In genomic region chr6:9062581-9062980, GRCh38 we compare ENCODE assay signal across 17 cellular contexts.
"Had no signal": no experiment of that assay in that cellular context is flagged by ENCODE, and none has a peak within 500 bp of the region (broad histone marks: within the 10 kb centered on the region; RNA-seq: fewer than 3 reads in every experiment).

No MANE protein-coding gene starts in this region.

- H3K27me3 ChIP-seq: gastrocnemius medialis, heart right ventricle, right lobe of liver, tibial nerve, upper lobe of right lung, vagina had no signal

- H3K27ac ChIP-seq: gastrocnemius medialis, heart right ventricle, psoas muscle, right lobe of liver, tibial nerve, upper lobe of right lung, vagina had no signal

- ATAC-seq: gastrocnemius medialis; heart right ventricle; naive thymus-derived CD4-positive, alpha-beta T cell; psoas muscle; right lobe of liver; stimulated activated effector memory CD8-positive, alpha-beta T cell treated with anti-CD3 and anti-CD28 coated beads, Interleukin-12 subunit alpha, Interleukin-12 subunit beta, amount 100 ng/mL, for 72 hours; stimulated activated naive CD8-positive, alpha-beta T cell treated with anti-CD3 and anti-CD28 coated beads, Interleukin-15, Interleukin-2, amounts not matched to agents 100 U/mL and 50 U/mL, for 24 hours; upper lobe of right lung had no signal

- H3K36me3 Mint-ChIP-seq: naive thymus-derived CD4-positive, alpha-beta T cell; stimulated activated effector memory CD8-positive, alpha-beta T cell treated with anti-CD3 and anti-CD28 coated beads, Interleukin-12 subunit alpha, Interleukin-12 subunit beta, amount 100 ng/mL, for 72 hours had no signal

- DNase-seq: erythroblast; gastrocnemius medialis; heart right ventricle; hypothalamus; kidney glomerular epithelial cell; naive thymus-derived CD4-positive, alpha-beta T cell; nephron progenitor cell; psoas muscle; retina; right lobe of liver; stimulated activated CD4-positive, alpha-beta T cell treated with anti-CD3 and anti-CD28 coated beads, Interleukin-4, amount 100 ng/mL, for 1 hour; stimulated activated CD8-positive, alpha-beta memory T cell treated with anti-CD3 and anti-CD28 coated beads, Interleukin-4, amount 100 ng/mL, for 48 hours; stimulated activated naive CD8-positive, alpha-beta T cell treated with anti-CD3 and anti-CD28 coated beads, Interleukin-15, Interleukin-2, amounts not matched to agents 100 U/mL and 50 U/mL, for 24 hours; upper lobe of right lung had no signal

- H3K4me3 Mint-ChIP-seq: naive thymus-derived CD4-positive, alpha-beta T cell; nephron progenitor cell; stimulated activated effector memory CD8-positive, alpha-beta T cell treated with anti-CD3 and anti-CD28 coated beads, Interleukin-12 subunit alpha, Interleukin-12 subunit beta, amount 100 ng/mL, for 72 hours had no signal

- H3K27ac Mint-ChIP-seq: naive thymus-derived CD4-positive, alpha-beta T cell; nephron progenitor cell; stimulated activated effector memory CD8-positive, alpha-beta T cell treated with anti-CD3 and anti-CD28 coated beads, Interleukin-12 subunit alpha, Interleukin-12 subunit beta, amount 100 ng/mL, for 72 hours had no signal

- H3K4me1 Mint-ChIP-seq: naive thymus-derived CD4-positive, alpha-beta T cell; nephron progenitor cell; stimulated activated effector memory CD8-positive, alpha-beta T cell treated with anti-CD3 and anti-CD28 coated beads, Interleukin-12 subunit alpha, Interleukin-12 subunit beta, amount 100 ng/mL, for 72 hours had no signal

- H3K4me1 ChIP-seq: gastrocnemius medialis, heart right ventricle, psoas muscle, right lobe of liver, tibial nerve, upper lobe of right lung, vagina had no signal
